Comparison of ENCODE assay signal across 8 cellular contexts in genomic region chr11:65418431-65418680, GRCh38. TPM values are rescaled to one million over a fixed set of nuclear protein-coding genes. Genes with fewer than 3 reads are reported as not detected.
A peak's percentile ranks its signal among the peaks of the same experiment; 100 is the strongest.
DNase-seq lines count a peak whose midpoint lies in the region; ATAC-seq, FAIRE-seq and TF ChIP-seq lines count a peak whose summit lies in the region.

No MANE protein-coding gene starts in this region.

- peak overlapping the region; percentile 91 to 100 (median 100) for H3K27ac ChIP-seq in adrenal gland
- peak overlapping the region; percentile 100 for H3K27ac ChIP-seq in HepG2 (ENCODE audit: extremely low read length, insufficient read depth, low read length)
- peak overlapping the region; percentile 98 to 100 (median 99) for H3K27ac ChIP-seq in tibial nerve

- no peak for TF ChIP-seq RAD21 in HepG2 (CRISPR knock-in tag; IDR thresholded peaks at IDR 0.05)

- H3K36me3 Mint-ChIP-seq in activated T-cell treated with anti-CD3 and anti-CD28 coated beads, Interleukin-2, amount 50 U/mL, for 4 hours (ENCODE audit: insufficient read depth), result peaks cover 6% of the 10 kb centered on the region

- in situ Hi-C loops in HepG2 (cut with HindIII; ENCODE audit: extremely low pct_ligation_motif_present, low pct_unique_long_range_greater_than_20kb), result loop anchor here (5.0 kb wide), 1 partner anchor 36 kb away; the partner anchor contains the start of gene SLC25A45

- peaks cover 7% of the 10 kb centered on the region for H4K20me1 ChIP-seq in HepG2 (ENCODE audit: insufficient read depth, low read length)

- peaks cover 49% of the 10 kb centered on the region for H3K4me1 Mint-ChIP-seq in activated T-cell treated with anti-CD3 and anti-CD28 coated beads, Interleukin-2, amount 50 U/mL, for 4 hours (ENCODE audit: low read depth)

- no peaks in the 10 kb centered on the region for H3K27me3 Mint-ChIP-seq in activated T-cell treated with anti-CD3 and anti-CD28 coated beads, Interleukin-2, amount 50 U/mL, for 4 hours (ENCODE audit: low read depth)

- H3K36me3 ChIP-seq in adrenal gland (replicated peaks in 1 of 2) (peaks cover 0 to 2% of the 10 kb centered on the region in 2 donors), HepG2 (replicated peaks in 1 of 2; ENCODE audit: control insufficient read depth in 1 of 2, insufficient read depth in 2 of 2, low read length in 2 of 2) (no peaks in the 10 kb centered on the region), tibial nerve (peaks cover 0 to 3% (median 0%) of the 10 kb centered on the region in 3 donors), BE2C (peaks cover 7% of the 10 kb centered on the region)

- peaks cover 46% of the 10 kb centered on the region for H3K79me2 ChIP-seq in HepG2 (ENCODE audit: insufficient read depth, low read length)

- BruUV-seq in HepG2 (replicated peaks; lab: Mats Ljungman, UMichigan), result TSS peak; percentile 6

- intact Hi-C loops in adrenal gland (cut with DNase I), result no loop called here
- intact Hi-C loops in HepG2 (cut with micrococcal nuclease; ENCODE audit: unreplicated experiment), result loop anchor here (1.0 to 5.0 kb wide), 2 partner anchors 9 to 94 kb away; no protein-coding TSS in a partner anchor

- no peak for ATAC-seq in activated T-cell treated with anti-CD3 and anti-CD28 coated beads, Interleukin-2, amount 50 U/mL, for 4 hours
- peak; percentile 3 for ATAC-seq in HepG2
- no peak for ATAC-seq in HG02973 (IDR thresholded peaks at IDR 0.05; ENCODE audit: unreplicated experiment)

- H2AFZ ChIP-seq in HepG2 (ENCODE audit: low read length), result no peak overlapping the region

- POLR2A ChIA-PET in HepG2 (lab: Yijun Ruan, JAX), result interaction anchor here (0.8 to 17.8 kb wide), 25 partner anchors 9 to 421 kb away, joined by 3 to 952 read pairs (median 20); partner anchors contain the start of genes BATF2, DPF2, EHBP1L1 and FRMD8

- H3K4me1 ChIP-seq in adrenal gland (replicated peaks in 1 of 2) (peaks cover 49 to 58% of the 10 kb centered on the region in 2 donors), HepG2 (ENCODE audit: insufficient read depth, low read length) (peaks cover 67% of the 10 kb centered on the region), tibial nerve (peaks cover 0 to 71% (median 50%) of the 10 kb centered on the region in 4 donors), BE2C (peaks cover 24% of the 10 kb centered on the region)

- peak overlapping the region; percentile 100 for H3K9ac ChIP-seq in HepG2 (ENCODE audit: insufficient read depth, low read depth, low read length)

- CTCF ChIA-PET in HepG2 (lab: Yijun Ruan, JAX; ENCODE audit: low intra/inter-chr PET ratio, low total read pairs), result no interaction called here

- H3K9me3 Mint-ChIP-seq in activated T-cell treated with anti-CD3 and anti-CD28 coated beads, Interleukin-2, amount 50 U/mL, for 4 hours, result no peaks in the 10 kb centered on the region

- no peaks in the 10 kb centered on the region for H3K9me3 ChIP-seq in adrenal gland (replicated peaks in 1 of 3)
- H3K9me3 ChIP-seq in HepG2 (ENCODE audit: low read length), result no peaks in the 10 kb centered on the region
- H3K9me3 ChIP-seq in tibial nerve, result no peaks in the 10 kb centered on the region
- H3K9me3 ChIP-seq in BE2C, result no peaks in the 10 kb centered on the region

- TF ChIP-seq EP300 in HepG2 (IDR thresholded peaks at IDR 0.05; ENCODE audit: low read depth in 2 of 2, low read length in 2 of 2), result no peak
- no peak for TF ChIP-seq EP300 in HepG2 (CRISPR knock-in tag; IDR thresholded peaks at IDR 0.05; ENCODE audit: borderline replicate concordance)
- no peak for TF ChIP-seq EP300 in tibial nerve (IDR thresholded peaks at IDR 0.05)

- H3K4me3 ChIP-seq in adrenal gland (peak overlapping the region in 1 of 4 donors; percentile 82), HepG2 (replicated peaks in 1 of 3; ENCODE audit: insufficient read depth in 1 of 3, low read depth in 2 of 3, low read length in 3 of 3) (peak overlapping the region; percentile 62 to 87 (median 64)), tibial nerve (peak overlapping the region; percentile 26 to 80 (median 34)), BE2C (ENCODE audit: low read depth, low read length) (no peak overlapping the region)

- TF ChIP-seq CTCF in adrenal gland (IDR thresholded peaks at IDR 0.05), result no peak
- no peak for TF ChIP-seq CTCF in HepG2 (CRISPR knock-in tag; IDR thresholded peaks at IDR 0.05)
- TF ChIP-seq CTCF in tibial nerve (IDR thresholded peaks at IDR 0.05), result no peak
- no peak for TF ChIP-seq CTCF in BE2C (IDR thresholded peaks at IDR 0.05; ENCODE audit: low read depth, low read length)

- H3K27me3 ChIP-seq in adrenal gland (no peaks in the 10 kb centered on the region), HepG2 (ENCODE audit: control insufficient read depth in 1 of 2, insufficient read depth in 2 of 2, low read length in 2 of 2) (no peaks in the 10 kb centered on the region; a peak in 1 of 5 replicates), tibial nerve (no peaks in the 10 kb centered on the region), BE2C (peaks cover 3% of the 10 kb centered on the region)

- WGBS in adrenal gland, 4 donors, result 0 to 8% (median 3%) methylated on average over 4 of the region's 4 CpGs
- 0% methylated on average over 2 of the region's 4 CpGs for WGBS in HepG2 (ENCODE audit: low lambda C conversion rate)
- WGBS in tibial nerve, 2 donors, result 0% methylated on average over 4 of the region's 4 CpGs

- FAIRE-seq in HepG2 (lab: Jason Lieb, UNC), result no peak

- TF ChIP-seq POLR2A in adrenal gland (IDR thresholded peaks at IDR 0.05) (no peak), HepG2 (IDR thresholded peaks at IDR 0.05; ENCODE audit: insufficient read depth in 1 of 2, low read depth in 2 of 2, low read length in 2 of 2) (peak in 1 of 2 experiments; percentile 72; a peak in 2 of 4 replicates), tibial nerve (IDR thresholded peaks at IDR 0.05) (peak in 1 of 2 donors; percentile 44)

- H3K4me2 ChIP-seq in HepG2 (ENCODE audit: low read depth, low read length), result peak overlapping the region; percentile 99

- H3K4me3 Mint-ChIP-seq in activated T-cell treated with anti-CD3 and anti-CD28 coated beads, Interleukin-2, amount 50 U/mL, for 4 hours, result peak overlapping the region; percentile 100

- no peak for DNase-seq in activated T-cell treated with anti-CD3 and anti-CD28 coated beads, Interleukin-2, amount 50 U/mL, for 4 hours
- no peak for DNase-seq in activated T-cell treated with anti-CD3 and anti-CD28 coated beads, Interleukin-2, amount 50 U/mL, for 48 hours
- peak in 1 of 7 donors; percentile 76 for DNase-seq in adrenal gland
- DNase-seq in HepG2 (ENCODE audit: low spot score), result no peak
- no peak for DNase-seq in tibial nerve (ENCODE audit: low spot score in 2 of 2)
- DNase-seq in BE2C, result no peak
- no peak for DNase-seq in NCI-H2196 (lab: John Stamatoyannopoulos, UW; ENCODE audit: unreplicated experiment)

RNA-seq across cellular contexts. Expression of gene NEAT1, which starts 4.2 kb away (rescaled TPM):
- 100 to 1,000 TPM in 2 of 3 donors, 10 to 100 TPM in 1; 95.5 to 136 (median 123) TPM for total RNA-seq in activated T-cell treated with anti-CD3 and anti-CD28 coated beads, Interleukin-2, amount 50 U/mL, for 4 hours
- 1,000 to 10,000 TPM in 3 of 8 donors, 100 to 1,000 TPM in 4, 10 to 100 TPM in 1; 64.3 to 1,661 (median 335) TPM for total RNA-seq in adrenal gland
- polyA plus RNA-seq in adrenal gland, result 1,000 to 10,000 TPM in 2 of 3 donors, 100 to 1,000 TPM in 1; 216 to 6,838 (median 2,645) TPM
- 10.5 and 20.5 TPM in 2 replicates for total RNA-seq in HepG2 (2016; rRNA removed; fragmentation: Illumina TruSeq; extraction: Trizol)
- total RNA-seq in HepG2 (2016; cell fraction: cytosol; rRNA removed; fragmentation: Illumina TruSeq; extraction: Trizol; ENCODE audit: low read depth), result 2.2 and 2.6 TPM in 2 replicates
- total RNA-seq in HepG2 (2016; cell fraction: insoluble cytoplasmic fraction; rRNA removed; fragmentation: Illumina TruSeq; extraction: Trizol), result 8.4 and 21.3 TPM in 2 replicates
- total RNA-seq in HepG2 (2016; cell fraction: membrane; rRNA removed; fragmentation: Illumina TruSeq; extraction: Trizol), result 7.8 and 8.3 TPM in 2 replicates
- total RNA-seq in HepG2 (2016; cell fraction: nucleus; rRNA removed; fragmentation: Illumina TruSeq; extraction: Trizol), result 196 and 220 TPM in 2 replicates
- polyA plus RNA-seq in HepG2 (2011; rRNA removed), result 41.2 and 41.3 TPM in 2 replicates
- polyA plus RNA-seq in HepG2 (2011; cell fraction: cytosol; rRNA removed), result 13.0 and 13.4 TPM in 2 replicates
- polyA plus RNA-seq in HepG2 (2011; cell fraction: nucleus; rRNA removed), result 222 and 327 TPM in 2 replicates
- 288 and 371 TPM in 2 replicates for polyA plus RNA-seq in HepG2 (2012)
- polyA plus RNA-seq in HepG2 (2016; cell fraction: cytosol; fragmentation: Illumina TruSeq; extraction: Trizol; ENCODE audit: low read depth), result 3.6 and 4.3 TPM in 2 replicates
- 54.0 and 61.1 TPM in 2 replicates for polyA plus RNA-seq in HepG2 (2016; cell fraction: insoluble cytoplasmic fraction; fragmentation: Illumina TruSeq; extraction: Trizol; ENCODE audit: low read depth)
- 47.1 and 54.4 TPM in 2 replicates for polyA plus RNA-seq in HepG2 (2016; cell fraction: membrane; fragmentation: Illumina TruSeq; extraction: Trizol; ENCODE audit: low read depth)
- 577 and 628 TPM in 2 replicates for polyA plus RNA-seq in HepG2 (2016; cell fraction: nucleus; fragmentation: Illumina TruSeq; extraction: Trizol; ENCODE audit: insufficient read depth, low read depth)
- 64.6 and 225 TPM in 2 replicates for polyA minus RNA-seq in HepG2 (2011; rRNA and poly(A)+ RNA removed; ENCODE audit: low replicate concordance)
- polyA minus RNA-seq in HepG2 (2011; cell fraction: cytosol; rRNA and poly(A)+ RNA removed), result 17.3 and 20.2 TPM in 2 replicates
- polyA minus RNA-seq in HepG2 (2011; cell fraction: nucleus; rRNA and poly(A)+ RNA removed), result 1,479 and 1,737 TPM in 2 replicates
- total RNA-seq in tibial nerve, result 100 to 1,000 TPM; 427 to 571 (median 461) TPM
- 301 TPM for polyA plus RNA-seq in BE2C (2012; ENCODE audit: insufficient read depth, insufficient read length, low read depth)

RNA-seq across cellular contexts. Expression of gene FRMD8, which starts 31.9 kb away (rescaled TPM):
- 10 to 100 TPM; 43.0 to 49.2 (median 44.9) TPM for total RNA-seq in activated T-cell treated with anti-CD3 and anti-CD28 coated beads, Interleukin-2, amount 50 U/mL, for 4 hours
- total RNA-seq in adrenal gland, result 10 to 100 TPM; 20.6 to 52.1 (median 39.6) TPM
- 10 to 100 TPM in 2 of 3 donors, 1 to 10 TPM in 1; 5.3 to 21.3 (median 20.4) TPM for polyA plus RNA-seq in adrenal gland
- 18.0 and 20.6 TPM in 2 replicates for total RNA-seq in HepG2 (2016; rRNA removed; fragmentation: Illumina TruSeq; extraction: Trizol)
- total RNA-seq in HepG2 (2016; cell fraction: cytosol; rRNA removed; fragmentation: Illumina TruSeq; extraction: Trizol; ENCODE audit: low read depth), result 2.2 and 2.9 TPM in 2 replicates
- 17.5 and 22.6 TPM in 2 replicates for total RNA-seq in HepG2 (2016; cell fraction: insoluble cytoplasmic fraction; rRNA removed; fragmentation: Illumina TruSeq; extraction: Trizol)
- total RNA-seq in HepG2 (2016; cell fraction: membrane; rRNA removed; fragmentation: Illumina TruSeq; extraction: Trizol), result 5.3 and 6.3 TPM in 2 replicates
- total RNA-seq in HepG2 (2016; cell fraction: nucleus; rRNA removed; fragmentation: Illumina TruSeq; extraction: Trizol), result 12.4 and 14.6 TPM in 2 replicates
- polyA plus RNA-seq in HepG2 (2011; rRNA removed), result 5.8 and 9.4 TPM in 2 replicates
- polyA plus RNA-seq in HepG2 (2011; cell fraction: cytosol; rRNA removed), result 5.9 and 6.7 TPM in 2 replicates
- 26.7 and 32.6 TPM in 2 replicates for polyA plus RNA-seq in HepG2 (2011; cell fraction: nucleus; rRNA removed)
- polyA plus RNA-seq in HepG2 (2012), result 3.5 and 5.2 TPM in 2 replicates
- 2.5 and 2.6 TPM in 2 replicates for polyA plus RNA-seq in HepG2 (2016; cell fraction: cytosol; fragmentation: Illumina TruSeq; extraction: Trizol; ENCODE audit: low read depth)
- polyA plus RNA-seq in HepG2 (2016; cell fraction: insoluble cytoplasmic fraction; fragmentation: Illumina TruSeq; extraction: Trizol; ENCODE audit: low read depth), result 13.5 and 17.1 TPM in 2 replicates
- 2.8 and 3.8 TPM in 2 replicates for polyA plus RNA-seq in HepG2 (2016; cell fraction: membrane; fragmentation: Illumina TruSeq; extraction: Trizol; ENCODE audit: low read depth)
- 21.4 and 24.7 TPM in 2 replicates for polyA plus RNA-seq in HepG2 (2016; cell fraction: nucleus; fragmentation: Illumina TruSeq; extraction: Trizol; ENCODE audit: insufficient read depth, low read depth)
- 22.3 and 24.3 TPM in 2 replicates for polyA minus RNA-seq in HepG2 (2011; rRNA and poly(A)+ RNA removed; ENCODE audit: low replicate concordance)
- 5.4 and 6.2 TPM in 2 replicates for polyA minus RNA-seq in HepG2 (2011; cell fraction: cytosol; rRNA and poly(A)+ RNA removed)
- polyA minus RNA-seq in HepG2 (2011; cell fraction: nucleus; rRNA and poly(A)+ RNA removed), result 6.2 and 11.8 TPM in 2 replicates
- 100 to 1,000 TPM in 3 of 4 donors, 10 to 100 TPM in 1; 96.5 to 226 (median 128) TPM for total RNA-seq in tibial nerve
- 12.5 TPM for polyA plus RNA-seq in BE2C (2012; ENCODE audit: insufficient read depth, insufficient read length, low read depth)

RNA-seq across cellular contexts. Expression of gene SLC25A45, which starts 35.9 kb away (rescaled TPM):
- total RNA-seq in activated T-cell treated with anti-CD3 and anti-CD28 coated beads, Interleukin-2, amount 50 U/mL, for 4 hours, result 10 to 100 TPM in 1 of 3 donors, 1 to 10 TPM in 2; 7.0 to 11.1 (median 9.5) TPM
- 10 to 100 TPM in 1 of 8 donors, 1 to 10 TPM in 7; 1.1 to 12.7 (median 6.7) TPM for total RNA-seq in adrenal gland
- 10 to 100 TPM in 2 of 3 donors, 1 to 10 TPM in 1; 2.4 to 21.0 (median 14.7) TPM for polyA plus RNA-seq in adrenal gland
- 2.1 and 3.4 TPM in 2 replicates for total RNA-seq in HepG2 (2016; rRNA removed; fragmentation: Illumina TruSeq; extraction: Trizol)
- 0.79 and 1.0 TPM in 2 replicates for total RNA-seq in HepG2 (2016; cell fraction: cytosol; rRNA removed; fragmentation: Illumina TruSeq; extraction: Trizol; ENCODE audit: low read depth)
- total RNA-seq in HepG2 (2016; cell fraction: insoluble cytoplasmic fraction; rRNA removed; fragmentation: Illumina TruSeq; extraction: Trizol), result 1.9 TPM in 2 replicates
- total RNA-seq in HepG2 (2016; cell fraction: membrane; rRNA removed; fragmentation: Illumina TruSeq; extraction: Trizol), result 1.5 and 2.2 TPM in 2 replicates
- 1.3 and 3.5 TPM in 2 replicates for total RNA-seq in HepG2 (2016; cell fraction: nucleus; rRNA removed; fragmentation: Illumina TruSeq; extraction: Trizol)
- polyA plus RNA-seq in HepG2 (2011; rRNA removed), result 1.2 and 1.9 TPM in 2 replicates
- 0.95 and 0.99 TPM in 2 replicates for polyA plus RNA-seq in HepG2 (2011; cell fraction: cytosol; rRNA removed)
- polyA plus RNA-seq in HepG2 (2011; cell fraction: nucleus; rRNA removed), result 5.9 and 6.0 TPM in 2 replicates
- 2.0 and 4.1 TPM in 2 replicates for polyA plus RNA-seq in HepG2 (2012)
- polyA plus RNA-seq in HepG2 (2016; cell fraction: cytosol; fragmentation: Illumina TruSeq; extraction: Trizol; ENCODE audit: low read depth), result 0.45 and 0.70 TPM in 2 replicates
- polyA plus RNA-seq in HepG2 (2016; cell fraction: insoluble cytoplasmic fraction; fragmentation: Illumina TruSeq; extraction: Trizol; ENCODE audit: low read depth), result 1.3 and 1.6 TPM in 2 replicates
- polyA plus RNA-seq in HepG2 (2016; cell fraction: membrane; fragmentation: Illumina TruSeq; extraction: Trizol; ENCODE audit: low read depth), result 1.4 and 1.5 TPM in 2 replicates
- polyA plus RNA-seq in HepG2 (2016; cell fraction: nucleus; fragmentation: Illumina TruSeq; extraction: Trizol; ENCODE audit: insufficient read depth, low read depth), result 5.6 and 8.8 TPM in 2 replicates
- 1.9 and 7.2 TPM in 2 replicates for polyA minus RNA-seq in HepG2 (2011; rRNA and poly(A)+ RNA removed; ENCODE audit: low replicate concordance)
- 1.4 and 2.5 TPM in 2 replicates for polyA minus RNA-seq in HepG2 (2011; cell fraction: cytosol; rRNA and poly(A)+ RNA removed)
- 1.4 and 2.4 TPM in 2 replicates for polyA minus RNA-seq in HepG2 (2011; cell fraction: nucleus; rRNA and poly(A)+ RNA removed)
- 10 to 100 TPM in 2 of 4 donors, 1 to 10 TPM in 2; 1.8 to 22.5 (median 8.5) TPM for total RNA-seq in tibial nerve
- polyA plus RNA-seq in BE2C (2012; ENCODE audit: insufficient read depth, insufficient read length, low read depth), result 2.7 TPM
